ENCODE assay signal across 18 cellular contexts in genomic region chr11:79311461-79311860, GRCh38.
DNase-seq lines count a peak whose midpoint lies in the region; ATAC-seq and TF ChIP-seq lines count a peak whose summit lies in the region.
"Had no signal": no experiment of that assay in that cellular context is flagged by ENCODE, and none has a peak within 500 bp of the region (broad histone marks: within the 10 kb centered on the region; RNA-seq: fewer than 3 reads in every experiment).

No MANE protein-coding gene starts in this region.

- no peak overlapping the region for H3K4ac ChIP-seq in mesendoderm (ENCODE audit: low read depth, low read length)

- no peak overlapping the region for H3K4me3 ChIP-seq in BLaER1
- H3K4me3 ChIP-seq in HEK293 (ENCODE audit: low read depth, low read length) = no peak overlapping the region
- H3K4me3 ChIP-seq in mesendoderm (ENCODE audit: low read length) = no peak overlapping the region
- H3K4me3 ChIP-seq in smooth muscle cell = no peak overlapping the region
- H3K4me3 ChIP-seq: A549 had no signal

- no peak overlapping the region for H3K23ac ChIP-seq in mesendoderm (ENCODE audit: low read length)

- peaks cover 29% of the 10 kb centered on the region for H3K79me1 ChIP-seq in mesendoderm (ENCODE audit: low read length)

- no CpG with 5 or more reads among the region's 3 CpGs for WGBS in mesendoderm (ENCODE audit: extremely low coverage, insufficient coverage, low lambda C conversion rate)
- WGBS in smooth muscle cell (ENCODE audit: low lambda C conversion rate) = 71% methylated on average over 3 of the region's 3 CpGs

- TF ChIP-seq CTCF in HEK293 (tag by site-specific recombination; IDR thresholded peaks at IDR 0.05) = no peak
- TF ChIP-seq CTCF in VCaP (conservative IDR thresholded peaks at IDR 0.05) = no peak
- TF ChIP-seq CTCF in smooth muscle cell (IDR thresholded peaks at IDR 0.05; ENCODE audit: borderline replicate concordance, insufficient read depth, poor library complexity, severe bottlenecking) = no peak

- no peak overlapping the region for H2BK120ac ChIP-seq in mesendoderm (ENCODE audit: low read depth, low read length)

- no peak overlapping the region for H2BK15ac ChIP-seq in mesendoderm (replicated peaks; ENCODE audit: low read depth)

- H4K20me1 ChIP-seq in BLaER1 (peaks cover 17% of the 10 kb centered on the region; the same call in 1 of the 2 replicates), smooth muscle cell (ENCODE audit: low read depth) (peaks cover 97% of the 10 kb centered on the region)

- POLR2A ChIA-PET in HEK293 (lab: Yijun Ruan, JAX) = no interaction called here

- H3F3A ChIP-seq in smooth muscle cell (ENCODE audit: low read depth) = no peaks in the 10 kb centered on the region

- H2BK5ac ChIP-seq in mesendoderm (ENCODE audit: low read length) = no peak overlapping the region

- H3K9ac ChIP-seq in BLaER1 = no peak overlapping the region
- H3K9ac ChIP-seq in mesendoderm (ENCODE audit: low read length) = no peak overlapping the region
- H3K9ac ChIP-seq in smooth muscle cell (ENCODE audit: low read depth) = no peak overlapping the region

- H3K9me3 ChIP-seq in BLaER1 (peaks cover 7% of the 10 kb centered on the region; the same call in 1 of the 2 replicates), HEK293 (ENCODE audit: control insufficient read depth, insufficient read depth, low read depth, low read length) (no peaks in the 10 kb centered on the region), smooth muscle cell (replicated peaks; ENCODE audit: low read depth) (no peaks in the 10 kb centered on the region)
- H3K9me3 ChIP-seq: A549, Caco-2 had no signal

- no peak overlapping the region for H3K27ac ChIP-seq in BLaER1
- H3K27ac ChIP-seq in HEK293 (ENCODE audit: extremely low read depth, low read depth, low read length) = no peak overlapping the region
- H3K27ac ChIP-seq in VCaP = peak overlapping the region; percentile 30
- no peak overlapping the region for H3K27ac ChIP-seq in mesendoderm (ENCODE audit: low read depth, low read length)
- H3K27ac ChIP-seq in smooth muscle cell (ENCODE audit: low read depth) = no peak overlapping the region
- H3K27ac ChIP-seq: 22Rv1, A549, C4-2B had no signal

- DNase-seq in mesendoderm (no peak), NCI-H2227 (lab: John Stamatoyannopoulos, UW; ENCODE audit: unreplicated experiment) (no peak), GM19238 (ENCODE audit: insufficient read length, low spot score) (no peak), smooth muscle cell (lab: John Stamatoyannopoulos, UW; ENCODE audit: unreplicated experiment) (no peak)
- DNase-seq: AML-193; Caco-2; Calu3; CD4-positive, alpha-beta T cell; CD8-positive, alpha-beta T cell; DMS79 treated with DMSO at 0.1 percent for 48 hours; GF-D8 had no signal

- H4K5ac ChIP-seq in mesendoderm (ENCODE audit: low read length) = no peak overlapping the region

- H3K79me2 ChIP-seq in mesendoderm (ENCODE audit: control insufficient read depth, insufficient read depth, low read length) (peaks cover 6% of the 10 kb centered on the region), smooth muscle cell (ENCODE audit: low read depth) (peaks cover 3% of the 10 kb centered on the region)

- H4K8ac ChIP-seq in mesendoderm (ENCODE audit: low read depth, low read length) = no peak overlapping the region

- ATAC-seq in GM19395 (IDR thresholded peaks at IDR 0.05; ENCODE audit: unreplicated experiment) = no peak
- ATAC-seq: A549; CD8-positive, alpha-beta T cell had no signal

- H2AFZ ChIP-seq in smooth muscle cell (ENCODE audit: low read depth) = no peak overlapping the region

- no peak overlapping the region for H2AK5ac ChIP-seq in mesendoderm (ENCODE audit: low read length)

- peak overlapping the region; percentile 61 for H3K56ac ChIP-seq in mesendoderm (ENCODE audit: low read length)

- H3K36me3 ChIP-seq in BLaER1 (peaks cover 3% of the 10 kb centered on the region; the same call in 1 of the 2 replicates), HEK293 (ENCODE audit: control insufficient read depth in 2 of 2, insufficient read depth in 1 of 2, low read length in 2 of 2) (no peaks in the 10 kb centered on the region), mesendoderm (ENCODE audit: control insufficient read depth, insufficient read depth, low read length) (no peaks in the 10 kb centered on the region), smooth muscle cell (ENCODE audit: low read depth) (no peaks in the 10 kb centered on the region)

- no peak overlapping the region for H3K18ac ChIP-seq in mesendoderm (ENCODE audit: low read length)

- H3K4me2 ChIP-seq in BLaER1 (peak overlapping the region; percentile 42; the same call in 1 of the 2 replicates), mesendoderm (ENCODE audit: low read length) (no peak overlapping the region), smooth muscle cell (no peak overlapping the region)
- H3K4me2 ChIP-seq: A549 had no signal

- H3K4me1 ChIP-seq in BLaER1 = peaks cover 71% of the 10 kb centered on the region
- no peaks in the 10 kb centered on the region for H3K4me1 ChIP-seq in HEK293 (ENCODE audit: control insufficient read depth, insufficient read depth, low read length)
- no peaks in the 10 kb centered on the region for H3K4me1 ChIP-seq in mesendoderm (ENCODE audit: control insufficient read depth, low read depth, low read length)
- H3K4me1 ChIP-seq in smooth muscle cell (ENCODE audit: low read depth) = peaks cover 5% of the 10 kb centered on the region
- H3K4me1 ChIP-seq: A549, Caco-2 had no signal

- CTCF ChIA-PET in HEK293 (lab: Yijun Ruan, JAX) = no interaction called here

- H3K27me3 ChIP-seq in BLaER1 (no peaks in the 10 kb centered on the region), mesendoderm (ENCODE audit: insufficient read depth, low read length, poor library complexity) (no peaks in the 10 kb centered on the region), smooth muscle cell (ENCODE audit: low read depth) (no peaks in the 10 kb centered on the region)

TF ChIP-seq in HEK293, 187 proteins besides CTCF, POLR2A, EP300 and RAD21:
- TF ChIP-seq MZF1 (tag by site-specific recombination; IDR thresholded peaks at IDR 0.05; ENCODE audit: borderline replicate concordance) (no peak), GLIS1 (tag by site-specific recombination; IDR thresholded peaks at IDR 0.05) (0 out of 2 replicates have a peak, but pooled peaks have one; percentile 12), ZNF629 (tag by site-specific recombination; IDR thresholded peaks at IDR 0.05) (no peak), ZNF626 (tag by site-specific recombination; IDR thresholded peaks at IDR 0.05) (no peak), ZBTB1 (tag by site-specific recombination; IDR thresholded peaks at IDR 0.05) (no peak), PRDM6 (tag by site-specific recombination; IDR thresholded peaks at IDR 0.05) (0 out of 2 replicates have a peak, but pooled peaks have one; percentile 11), ZNF792 (tag by site-specific recombination; IDR thresholded peaks at IDR 0.05) (no peak), ZBTB48 (tag by site-specific recombination; IDR thresholded peaks at IDR 0.05) (no peak), ZNF174 (tag by site-specific recombination; IDR thresholded peaks at IDR 0.05) (no peak), ZNF513 (tag by site-specific recombination; IDR thresholded peaks at IDR 0.05) (no peak)
